Comparison of ENCODE assay signal across 33 cellular contexts in the genomic region with DNA sequence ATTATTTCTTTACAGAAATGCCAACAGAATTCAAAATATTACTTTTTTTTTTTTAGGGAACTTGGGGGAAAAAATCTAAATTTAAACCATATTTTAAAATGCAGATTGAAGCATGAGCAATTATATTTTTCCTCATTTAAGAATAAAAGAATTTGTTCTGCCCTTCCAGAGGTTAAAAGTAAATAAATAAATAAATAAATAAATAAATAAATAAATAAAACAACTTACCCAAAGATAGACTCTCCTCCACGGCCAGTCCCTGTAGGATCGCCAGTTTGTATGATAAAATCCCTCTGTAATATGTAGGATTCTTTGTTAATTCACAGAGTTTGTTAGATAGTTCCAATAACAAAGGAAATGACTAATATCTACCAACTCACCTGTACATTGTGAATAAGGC. TPM values are rescaled to one million over a fixed set of nuclear protein-coding genes. Genes with fewer than 3 reads are reported as not detected.
"Had no signal": no experiment of that assay in that cellular context is flagged by ENCODE, and none has a peak within 500 bp of the region (broad histone marks: within the 10 kb centered on the region; RNA-seq: fewer than 3 reads in every experiment).

No MANE protein-coding gene starts in this region.

- H3K4me3 Mint-ChIP-seq: activated B cell treated with CpG ODN at 0.5 μM for 24 hours; activated CD8-positive, alpha-beta T cell treated with anti-CD3 and anti-CD28 coated beads for 36 hours; activated naive CD4-positive, alpha-beta T cell treated with anti-CD3 and anti-CD28 coated beads, Interleukin-2, amount 10 ng/mL, durations not matched to agents 7 days and 5 days; activated naive CD8-positive, alpha-beta T cell treated with anti-CD3 and anti-CD28 coated beads, Interleukin-2, amount 10 ng/mL, durations not matched to agents 7 days and 5 days; activated T-cell treated with anti-CD3 and anti-CD28 coated beads, Interleukin-2, amount 50 U/mL, for 72 hours; central memory CD8-positive, alpha-beta T cell; dendritic cell treated with granulocyte-macrophage colony-stimulating factor and Interleukin-4, amounts not matched to agents 40 ng/mL and 50 ng/mL, for 4 days; endodermal cell; T-cell; T-helper 1 cell treated with Interleukin-12 subunit alpha and Interleukin-12 subunit beta and Interleukin-4 antibody, amounts not matched to agents 30 μg/mL and 1 μg/mL, for 36 hours; T-helper 2 cell treated with Interferon-gamma antibody and Interleukin-4, amounts not matched to agents 5 μg/mL and 100 μg/mL, for 36 hours had no signal

- DNase-seq: activated B cell treated with CpG ODN at 0.5 μM for 24 hours; activated CD4-positive, alpha-beta T cell treated with anti-CD3 and anti-CD28 coated beads for 48 hours; activated CD4-positive, alpha-beta T cell treated with anti-CD3 and anti-CD28 coated beads, Interleukin-2, amount 50 U/mL, for 1 hour; activated CD4-positive, alpha-beta T cell treated with anti-CD3 and anti-CD28 coated beads, Interleukin-2, amount 50 U/mL, for 48 hours; activated CD8-positive, alpha-beta memory T cell treated with anti-CD3 and anti-CD28 coated beads for 24 hours; activated CD8-positive, alpha-beta T cell treated with anti-CD3 and anti-CD28 coated beads for 36 hours; activated gamma-delta T cell; activated naive CD4-positive, alpha-beta T cell; activated naive CD4-positive, alpha-beta T cell treated with anti-CD3 and anti-CD28 coated beads, Interleukin-2, amount 10 ng/mL, durations not matched to agents 7 days and 5 days; activated naive CD8-positive, alpha-beta T cell treated with anti-CD3 and anti-CD28 coated beads, Interleukin-2, amount 10 ng/mL, durations not matched to agents 7 days and 5 days; activated T-cell treated with anti-CD3 and anti-CD28 coated beads, Interleukin-2, amount 50 U/mL, for 1 hour; activated T-cell treated with anti-CD3 and anti-CD28 coated beads, Interleukin-2, amount 50 U/mL, for 72 hours; amniotic stem cell; anterior cingulate cortex; brain microvascular endothelial cell; dorsolateral prefrontal cortex; effector memory CD4-positive, alpha-beta T cell; endodermal cell; erythroblast; foreskin keratinocyte; gastrocnemius medialis; glutamatergic neuron; heart left ventricle; T-cell; T1000; WERI-Rb-1 had no signal

- H3K9me3 ChIP-seq: esophagus muscularis mucosa, gastrocnemius medialis, heart left ventricle had no signal

- H3K27me3 ChIP-seq: brain microvascular endothelial cell, dorsolateral prefrontal cortex, esophagus muscularis mucosa, foreskin keratinocyte, gastrocnemius medialis, heart left ventricle had no signal

- H3K27me3 Mint-ChIP-seq: activated B cell treated with CpG ODN at 0.5 μM for 24 hours; activated CD8-positive, alpha-beta T cell treated with anti-CD3 and anti-CD28 coated beads for 36 hours; activated naive CD8-positive, alpha-beta T cell treated with anti-CD3 and anti-CD28 coated beads, Interleukin-2, amount 10 ng/mL, durations not matched to agents 7 days and 5 days; central memory CD8-positive, alpha-beta T cell; dendritic cell treated with granulocyte-macrophage colony-stimulating factor and Interleukin-4, amounts not matched to agents 40 ng/mL and 50 ng/mL, for 4 days; T-cell had no signal

- ATAC-seq: activated CD4-positive, CD25-positive, alpha-beta regulatory T cell treated with anti-CD3 and anti-CD28 coated beads, Interleukin-2, amount 50 U/mL, for 24 hours; activated CD8-positive, alpha-beta T cell treated with anti-CD3 and anti-CD28 coated beads for 36 hours; activated T-cell treated with anti-CD3 and anti-CD28 coated beads, Interleukin-2, amount 50 U/mL, for 72 hours; foreskin keratinocyte; gastrocnemius medialis; heart left ventricle; T-cell had no signal

- H3K27ac Mint-ChIP-seq: activated B cell treated with CpG ODN at 0.5 μM for 24 hours; activated CD8-positive, alpha-beta T cell treated with anti-CD3 and anti-CD28 coated beads for 36 hours; activated naive CD4-positive, alpha-beta T cell treated with anti-CD3 and anti-CD28 coated beads, Interleukin-2, amount 10 ng/mL, durations not matched to agents 7 days and 5 days; activated naive CD8-positive, alpha-beta T cell treated with anti-CD3 and anti-CD28 coated beads, Interleukin-2, amount 10 ng/mL, durations not matched to agents 7 days and 5 days; activated T-cell treated with anti-CD3 and anti-CD28 coated beads, Interleukin-2, amount 50 U/mL, for 72 hours; dendritic cell treated with granulocyte-macrophage colony-stimulating factor and Interleukin-4, amounts not matched to agents 40 ng/mL and 50 ng/mL, for 4 days; endodermal cell; T-cell; T-helper 1 cell treated with Interleukin-12 subunit alpha and Interleukin-12 subunit beta and Interleukin-4 antibody, amounts not matched to agents 30 μg/mL and 1 μg/mL, for 36 hours; T-helper 2 cell treated with Interferon-gamma antibody and Interleukin-4, amounts not matched to agents 5 μg/mL and 100 μg/mL, for 36 hours had no signal

- H3K4me3 ChIP-seq: coronary artery, dorsolateral prefrontal cortex, esophagus muscularis mucosa, gastrocnemius medialis, heart left ventricle had no signal

- H3K27ac ChIP-seq: brain microvascular endothelial cell, coronary artery, dorsolateral prefrontal cortex, esophagus muscularis mucosa, foreskin keratinocyte, gastrocnemius medialis, heart left ventricle, WERI-Rb-1 had no signal

- H3K9me3 Mint-ChIP-seq: activated B cell treated with CpG ODN at 0.5 μM for 24 hours; activated CD8-positive, alpha-beta T cell treated with anti-CD3 and anti-CD28 coated beads for 36 hours; activated naive CD4-positive, alpha-beta T cell treated with anti-CD3 and anti-CD28 coated beads, Interleukin-2, amount 10 ng/mL, durations not matched to agents 7 days and 5 days; activated naive CD8-positive, alpha-beta T cell treated with anti-CD3 and anti-CD28 coated beads, Interleukin-2, amount 10 ng/mL, durations not matched to agents 7 days and 5 days; activated T-cell treated with anti-CD3 and anti-CD28 coated beads, Interleukin-2, amount 50 U/mL, for 72 hours; central memory CD8-positive, alpha-beta T cell; dendritic cell treated with granulocyte-macrophage colony-stimulating factor and Interleukin-4, amounts not matched to agents 40 ng/mL and 50 ng/mL, for 4 days; endodermal cell; T-cell; T-helper 1 cell treated with Interleukin-12 subunit alpha and Interleukin-12 subunit beta and Interleukin-4 antibody, amounts not matched to agents 30 μg/mL and 1 μg/mL, for 36 hours; T-helper 2 cell treated with Interferon-gamma antibody and Interleukin-4, amounts not matched to agents 5 μg/mL and 100 μg/mL, for 36 hours had no signal

RNA-seq across cellular contexts. Expression of a gene that starts 56.3 kb away (rescaled TPM):
- polyA plus RNA-seq: foreskin keratinocyte had no signal
